Comparison of ENCODE assay signal across 26 cellular contexts in genomic region chr18:71815305-71815704, GRCh38.
"Had no signal": no experiment of that assay in that cellular context is flagged by ENCODE, and none has a peak within 500 bp of the region (broad histone marks: within the 10 kb centered on the region; RNA-seq: fewer than 3 reads in every experiment).

No MANE protein-coding gene starts in this region.

- FAIRE-seq: endometrium, islet of Langerhans, keratinocyte had no signal

- H3K27ac ChIP-seq: epithelial cell of prostate, esophagus squamous epithelium, gastrocnemius medialis, heart right ventricle, left lung, lower lobe of right lung had no signal

- H3K4me1 ChIP-seq: esophagus squamous epithelium, gastrocnemius medialis, heart right ventricle, left lung, lower lobe of right lung had no signal

- ATAC-seq: effector memory CD8-positive, alpha-beta T cell; esophagus mucosa; gastrocnemius medialis; heart right ventricle; left cardiac atrium; left lung; left ventricle myocardium superior; lower lobe of right lung; mucosa of descending colon; naive thymus-derived CD8-positive, alpha-beta T cell had no signal

- H3K9me3 ChIP-seq: esophagus squamous epithelium, gastrocnemius medialis, left lung, lower lobe of right lung, mucosa of descending colon had no signal

- DNase-seq: cortex of kidney; effector CD8-positive, alpha-beta T cell; effector memory CD8-positive, alpha-beta T cell; endodermal cell; erythroblast; esophagus squamous epithelium; foreskin fibroblast; foreskin melanocyte; gastrocnemius medialis; glutamatergic neuron; head of caudate nucleus; heart right ventricle; hippocampal formation; left cardiac atrium; left lung; left ventricle myocardium superior; lower lobe of right lung; mesenchymal stem cell; mucosa of descending colon; naive B cell; naive thymus-derived CD8-positive, alpha-beta T cell had no signal

- H3K27me3 ChIP-seq: esophagus squamous epithelium, gastrocnemius medialis, heart right ventricle, left lung had no signal

- H3K4me3 ChIP-seq: esophagus squamous epithelium, gastrocnemius medialis, heart right ventricle, left lung, lower lobe of right lung, mucosa of descending colon had no signal

- H3K36me3 ChIP-seq: esophagus squamous epithelium, gastrocnemius medialis, heart right ventricle, left lung, lower lobe of right lung had no signal
